1 cellular context compared by ENCODE assay signal in the genomic region with DNA sequence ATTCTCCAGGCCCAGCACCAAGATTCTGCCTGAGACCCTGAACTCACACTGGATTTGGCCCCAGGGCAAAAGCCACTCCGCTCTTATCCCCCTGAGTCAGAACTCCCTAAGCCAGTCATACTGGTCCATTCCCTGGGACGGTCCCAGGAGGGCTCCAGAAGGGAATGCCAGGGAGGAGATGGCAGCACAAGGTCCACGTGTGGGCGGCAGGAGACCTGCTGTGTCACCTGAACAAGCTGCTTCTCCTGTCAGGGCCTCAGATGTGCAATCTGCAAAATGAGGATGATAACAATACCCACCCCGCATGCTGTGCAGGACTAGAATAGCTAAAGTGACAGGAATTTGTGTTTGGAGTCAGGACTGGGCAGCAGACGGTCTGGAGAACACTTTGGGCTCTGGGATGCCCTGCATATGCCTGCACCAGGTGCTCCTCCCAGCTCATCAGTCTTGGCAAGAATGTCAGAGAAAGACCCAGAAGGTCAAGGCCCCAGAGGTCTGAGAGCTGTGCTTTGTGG.
TF ChIP-seq lines count a peak whose summit lies in the region.

No MANE protein-coding gene starts in this region.

TF ChIP-seq in GM12878, 131 proteins besides CTCF, POLR2A, EP300 and RAD21:
- TF ChIP-seq JUNB (IDR thresholded peaks at IDR 0.05), result no peak
- TF ChIP-seq, protein P1, sequence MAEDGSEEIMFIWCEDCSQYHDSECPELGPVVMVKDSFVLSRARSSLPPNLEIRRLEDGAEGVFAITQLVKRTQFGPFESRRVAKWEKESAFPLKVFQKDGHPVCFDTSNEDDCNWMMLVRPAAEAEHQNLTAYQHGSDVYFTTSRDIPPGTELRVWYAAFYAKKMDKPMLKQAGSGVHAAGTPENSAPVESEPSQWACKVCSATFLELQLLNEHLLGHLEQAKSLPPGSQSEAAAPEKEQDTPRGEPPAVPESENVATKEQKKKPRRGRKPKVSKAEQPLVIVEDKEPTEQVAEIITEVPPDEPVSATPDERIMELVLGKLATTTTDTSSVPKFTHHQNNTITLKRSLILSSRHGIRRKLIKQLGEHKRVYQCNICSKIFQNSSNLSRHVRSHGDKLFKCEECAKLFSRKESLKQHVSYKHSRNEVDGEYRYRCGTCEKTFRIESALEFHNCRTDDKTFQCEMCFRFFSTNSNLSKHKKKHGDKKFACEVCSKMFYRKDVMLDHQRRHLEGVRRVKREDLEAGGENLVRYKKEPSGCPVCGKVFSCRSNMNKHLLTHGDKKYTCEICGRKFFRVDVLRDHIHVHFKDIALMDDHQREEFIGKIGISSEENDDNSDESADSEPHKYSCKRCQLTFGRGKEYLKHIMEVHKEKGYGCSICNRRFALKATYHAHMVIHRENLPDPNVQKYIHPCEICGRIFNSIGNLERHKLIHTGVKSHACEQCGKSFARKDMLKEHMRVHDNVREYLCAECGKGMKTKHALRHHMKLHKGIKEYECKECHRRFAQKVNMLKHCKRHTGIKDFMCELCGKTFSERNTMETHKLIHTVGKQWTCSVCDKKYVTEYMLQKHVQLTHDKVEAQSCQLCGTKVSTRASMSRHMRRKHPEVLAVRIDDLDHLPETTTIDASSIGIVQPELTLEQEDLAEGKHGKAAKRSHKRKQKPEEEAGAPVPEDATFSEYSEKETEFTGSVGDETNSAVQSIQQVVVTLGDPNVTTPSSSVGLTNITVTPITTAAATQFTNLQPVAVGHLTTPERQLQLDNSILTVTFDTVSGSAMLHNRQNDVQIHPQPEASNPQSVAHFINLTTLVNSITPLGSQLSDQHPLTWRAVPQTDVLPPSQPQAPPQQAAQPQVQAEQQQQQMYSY (CRISPR knock-in tag; IDR thresholded peaks at IDR 0.05), result no peak
- TF ChIP-seq YY1 (IDR thresholded peaks at IDR 0.05; ENCODE audit: low read depth, low read length), result no peak
- no peak for TF ChIP-seq CREM (IDR thresholded peaks at IDR 0.05; ENCODE audit: low read depth)
- TF ChIP-seq ZNF384 (IDR thresholded peaks at IDR 0.05; ENCODE audit: borderline replicate concordance, low read depth, low read length), result no peak
- no peak for TF ChIP-seq TCF12 (IDR thresholded peaks at IDR 0.05; ENCODE audit: low read depth, low read length)
- TF ChIP-seq, protein P2, sequence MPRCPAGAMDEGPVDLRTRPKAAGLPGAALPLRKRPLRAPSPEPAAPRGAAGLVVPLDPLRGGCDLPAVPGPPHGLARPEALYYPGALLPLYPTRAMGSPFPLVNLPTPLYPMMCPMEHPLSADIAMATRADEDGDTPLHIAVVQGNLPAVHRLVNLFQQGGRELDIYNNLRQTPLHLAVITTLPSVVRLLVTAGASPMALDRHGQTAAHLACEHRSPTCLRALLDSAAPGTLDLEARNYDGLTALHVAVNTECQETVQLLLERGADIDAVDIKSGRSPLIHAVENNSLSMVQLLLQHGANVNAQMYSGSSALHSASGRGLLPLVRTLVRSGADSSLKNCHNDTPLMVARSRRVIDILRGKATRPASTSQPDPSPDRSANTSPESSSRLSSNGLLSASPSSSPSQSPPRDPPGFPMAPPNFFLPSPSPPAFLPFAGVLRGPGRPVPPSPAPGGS (IDR thresholded peaks at IDR 0.05; ENCODE audit: borderline replicate concordance, insufficient read depth, low read depth, low read length, poor library complexity, severe bottlenecking), result no peak
- TF ChIP-seq PAX5 (IDR thresholded peaks at IDR 0.05; ENCODE audit: borderline replicate concordance, low read depth, low read length), result no peak
- no peak for TF ChIP-seq POLR2AphosphoS2 (IDR thresholded peaks at IDR 0.05; ENCODE audit: low read depth, low read length)
- TF ChIP-seq, protein P3, sequence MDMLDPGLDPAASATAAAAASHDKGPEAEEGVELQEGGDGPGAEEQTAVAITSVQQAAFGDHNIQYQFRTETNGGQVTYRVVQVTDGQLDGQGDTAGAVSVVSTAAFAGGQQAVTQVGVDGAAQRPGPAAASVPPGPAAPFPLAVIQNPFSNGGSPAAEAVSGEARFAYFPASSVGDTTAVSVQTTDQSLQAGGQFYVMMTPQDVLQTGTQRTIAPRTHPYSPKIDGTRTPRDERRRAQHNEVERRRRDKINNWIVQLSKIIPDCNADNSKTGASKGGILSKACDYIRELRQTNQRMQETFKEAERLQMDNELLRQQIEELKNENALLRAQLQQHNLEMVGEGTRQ (IDR thresholded peaks at IDR 0.05; ENCODE audit: borderline replicate concordance, low read depth, low read length), result no peak
- no peak for TF ChIP-seq CBX3 (IDR thresholded peaks at IDR 0.05; ENCODE audit: borderline replicate concordance, low read depth)
- TF ChIP-seq, protein P4, sequence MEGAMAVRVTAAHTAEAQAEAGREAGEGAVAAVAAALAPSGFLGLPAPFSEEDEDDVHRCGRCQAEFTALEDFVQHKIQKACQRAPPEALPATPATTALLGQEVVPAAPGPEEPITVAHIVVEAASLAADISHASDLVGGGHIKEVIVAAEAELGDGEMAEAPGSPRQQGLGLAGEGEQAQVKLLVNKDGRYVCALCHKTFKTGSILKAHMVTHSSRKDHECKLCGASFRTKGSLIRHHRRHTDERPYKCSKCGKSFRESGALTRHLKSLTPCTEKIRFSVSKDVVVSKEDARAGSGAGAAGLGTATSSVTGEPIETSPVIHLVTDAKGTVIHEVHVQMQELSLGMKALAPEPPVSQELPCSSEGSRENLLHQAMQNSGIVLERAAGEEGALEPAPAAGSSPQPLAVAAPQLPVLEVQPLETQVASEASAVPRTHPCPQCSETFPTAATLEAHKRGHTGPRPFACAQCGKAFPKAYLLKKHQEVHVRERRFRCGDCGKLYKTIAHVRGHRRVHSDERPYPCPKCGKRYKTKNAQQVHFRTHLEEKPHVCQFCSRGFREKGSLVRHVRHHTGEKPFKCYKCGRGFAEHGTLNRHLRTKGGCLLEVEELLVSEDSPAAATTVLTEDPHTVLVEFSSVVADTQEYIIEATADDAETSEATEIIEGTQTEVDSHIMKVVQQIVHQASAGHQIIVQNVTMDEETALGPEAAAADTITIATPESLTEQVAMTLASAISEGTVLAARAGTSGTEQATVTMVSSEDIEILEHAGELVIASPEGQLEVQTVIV (IDR thresholded peaks at IDR 0.05; ENCODE audit: borderline replicate concordance, partially characterized antibody), result no peak
- TF ChIP-seq DPF2 (IDR thresholded peaks at IDR 0.05), result no peak
- TF ChIP-seq, protein P5, sequence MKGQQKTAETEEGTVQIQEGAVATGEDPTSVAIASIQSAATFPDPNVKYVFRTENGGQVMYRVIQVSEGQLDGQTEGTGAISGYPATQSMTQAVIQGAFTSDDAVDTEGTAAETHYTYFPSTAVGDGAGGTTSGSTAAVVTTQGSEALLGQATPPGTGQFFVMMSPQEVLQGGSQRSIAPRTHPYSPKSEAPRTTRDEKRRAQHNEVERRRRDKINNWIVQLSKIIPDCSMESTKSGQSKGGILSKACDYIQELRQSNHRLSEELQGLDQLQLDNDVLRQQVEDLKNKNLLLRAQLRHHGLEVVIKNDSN (IDR thresholded peaks at IDR 0.05; ENCODE audit: borderline replicate concordance, extremely low read length, insufficient read depth, low read depth, low read length), result no peak
- no peak for TF ChIP-seq BMI1 (IDR thresholded peaks at IDR 0.05; ENCODE audit: borderline replicate concordance)
